Comparison of ENCODE assay signal across 12 cellular contexts in the genomic region with DNA sequence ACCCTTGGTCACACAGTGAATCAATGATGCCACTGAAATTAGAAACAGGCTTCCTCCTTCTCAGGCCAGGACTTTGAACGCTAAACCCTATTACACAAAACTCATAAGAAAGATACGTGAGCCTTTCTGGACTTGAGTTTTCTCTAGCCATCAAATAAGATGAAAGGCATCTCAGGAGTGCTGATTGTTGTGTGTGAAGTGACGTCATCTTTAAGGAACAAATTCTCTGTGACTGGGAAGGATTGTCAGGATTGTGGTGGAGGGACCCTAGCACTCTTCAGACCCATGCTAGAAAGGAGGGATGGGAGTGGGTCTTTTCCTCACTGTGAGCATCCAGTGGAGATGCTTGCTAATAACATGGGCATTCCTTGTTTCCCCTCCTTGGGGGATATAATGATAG. TPM values are rescaled to one million over a fixed set of nuclear protein-coding genes. Genes with fewer than 3 reads are reported as not detected.
"Had no signal": no experiment of that assay in that cellular context is flagged by ENCODE, and none has a peak within 500 bp of the region (broad histone marks: within the 10 kb centered on the region; RNA-seq: fewer than 3 reads in every experiment).

No MANE protein-coding gene starts in this region.

- FAIRE-seq: H1, H54 had no signal

- H3K27ac Mint-ChIP-seq: GM23338, H9, HFFc6 had no signal

- H3K9me3 ChIP-seq: HAP-1 had no signal

- H3K4me3 ChIP-seq: GM23248, GM23338, HAP-1 had no signal

- H3K4me3 Mint-ChIP-seq: GM23338, H9, HFFc6 had no signal

- H3K27ac ChIP-seq: GM23248 had no signal

- DNase-seq: GM23248, GOT3, H7, H9, HCEC 1CT, HFFc6 had no signal

- H2AFZ ChIP-seq: GM23248, GM23338 had no signal

- H3K9ac ChIP-seq: GM23248 had no signal

- H3K4me2 ChIP-seq: GM23338 had no signal

- H3K36me3 ChIP-seq: HAP-1 had no signal

- ATAC-seq: GM23338, HCT116 had no signal

- H3K9me3 Mint-ChIP-seq: GM23338, H9, HFFc6 had no signal

RNA-seq across cellular contexts. Expression of a gene that starts 40.0 kb away (rescaled TPM):
- total RNA-seq: GM23248, GM23338, H1, H4, H7, H9, HFFc6 had no signal
- polyA plus RNA-seq: GM23248, GM23338, H1 had no signal
